ENCODE assay signal across 6 cellular contexts in the genomic region with DNA sequence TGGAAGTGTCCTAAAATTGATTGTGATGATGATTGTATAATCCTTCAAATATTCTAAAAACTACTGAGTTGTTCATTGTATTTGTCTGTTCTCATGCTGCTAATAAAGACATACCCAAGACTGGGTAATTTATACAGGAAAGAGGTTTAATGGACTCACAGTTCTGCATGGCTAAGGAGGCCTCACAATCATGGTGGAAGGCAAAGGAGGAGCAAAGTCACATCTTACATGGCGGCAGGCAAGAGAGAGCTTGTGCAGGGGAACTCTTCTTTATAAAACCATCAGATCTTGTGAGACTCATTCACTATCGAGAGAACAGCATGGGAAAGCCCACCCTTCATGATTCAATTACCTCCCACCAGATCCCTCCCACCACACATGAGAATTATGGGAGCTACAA. TPM values are rescaled to one million over a fixed set of nuclear protein-coding genes. Genes with fewer than 3 reads are reported as not detected.
"Had no signal": no experiment of that assay in that cellular context is flagged by ENCODE, and none has a peak within 500 bp of the region (broad histone marks: within the 10 kb centered on the region; RNA-seq: fewer than 3 reads in every experiment).

No MANE protein-coding gene starts in this region.

RNA-seq across cellular contexts. Expression of a gene that starts 27.2 kb away (rescaled TPM):
- total RNA-seq: activated CD4-positive, alpha-beta memory T cell treated with anti-CD3 and anti-CD28 coated beads for 36 hours; activated CD4-positive, alpha-beta memory T cell treated with anti-CD3 and anti-CD28 coated beads, Interleukin-2, amount 10 ng/mL, durations not matched to agents 7 days and 5 days; activated CD4-positive, alpha-beta T cell treated with anti-CD3 and anti-CD28 coated beads, Interleukin-2, amount 10 ng/mL, durations not matched to agents 24 days and 14 days; activated CD4-positive, alpha-beta T cell treated with anti-CD3 and anti-CD28 coated beads, Interleukin-2, amount 10 ng/mL, durations not matched to agents 7 days and 5 days; T-helper 1 cell treated with Interleukin-12 subunit alpha and Interleukin-12 subunit beta and Interleukin-4 antibody, amounts not matched to agents 30 ng/mL and 1 ng/mL, for 36 hours; T-helper 2 cell treated with Interferon-gamma antibody and Interleukin-4, amounts not matched to agents 100 ng/mL and 5 ng/mL, for 36 hours had no signal
